ENCODE assay signal across 8 cellular contexts in genomic region chr20:24781061-24781980, GRCh38.
A peak's percentile ranks its signal among the peaks of the same experiment; 100 is the strongest.
DNase-seq lines count a peak whose midpoint lies in the region; ATAC-seq and TF ChIP-seq lines count a peak whose summit lies in the region.
"Had no signal": no experiment of that assay in that cellular context is flagged by ENCODE, and none has a peak within 500 bp of the region (broad histone marks: within the 10 kb centered on the region; RNA-seq: fewer than 3 reads in every experiment).

No MANE protein-coding gene starts in this region.

- no peaks in the 10 kb centered on the region for H3K9me3 ChIP-seq in KOPT-K1 (ENCODE audit: insufficient read depth, low read length, poor library complexity, severe bottlenecking)
- H3K9me3 ChIP-seq in transverse colon = no peaks in the 10 kb centered on the region

- 50 to 61% methylated on average over 4 to 13 of the region's 13 CpGs for WGBS in transverse colon (ENCODE audit: low coverage in 1 of 2), 2 donors

- TF ChIP-seq EP300 in transverse colon (IDR thresholded peaks at IDR 0.05; ENCODE audit: low read depth) = no peak

- H3K27me3 Mint-ChIP-seq in activated naive CD8-positive, alpha-beta T cell treated with anti-CD3 and anti-CD28 coated beads, Interleukin-2, amount 10 ng/mL, durations not matched to agents 7 days and 5 days = peaks cover 23% of the 10 kb centered on the region

- H3K27me3 ChIP-seq in transverse colon = peaks cover 4% of the 10 kb centered on the region

- H3K36me3 ChIP-seq in KOPT-K1 (ENCODE audit: insufficient read depth, low read length) (no peaks in the 10 kb centered on the region), transverse colon (no peaks in the 10 kb centered on the region)

- peak overlapping the region; percentile 63 for H3K27ac ChIP-seq in KOPT-K1 (ENCODE audit: low read depth, low read length, poor library complexity, severe bottlenecking)
- H3K27ac ChIP-seq in transverse colon = no peak overlapping the region

- POLR2A ChIA-PET in activated naive CD8-positive, alpha-beta T cell treated with anti-CD3 and anti-CD28 coated beads, Interleukin-2, amount 10 ng/mL, durations not matched to agents 7 days and 5 days (lab: Charles Lee) = no interaction called here

- intact Hi-C loops in transverse colon (cut with DNase I; ENCODE audit: low total_unique reads) = no loop called here

- TF ChIP-seq CTCF in GM10266 (IDR thresholded peaks at IDR 0.05; ENCODE audit: control insufficient read depth, insufficient read depth, low read depth, missing control alignments) (peak; percentile 36), transverse colon (IDR thresholded peaks at IDR 0.05) (peak in 3 of 5 experiments; percentile 19 to 34 (median 21))

- H3K4me3 ChIP-seq in transverse colon = no peak overlapping the region

- TF ChIP-seq POLR2A in transverse colon (IDR thresholded peaks at IDR 0.05) = no peak

- in situ Hi-C loops in transverse colon (cut with MboI; ENCODE audit: low pct_ligation_motif_present in 1 of 4, low pct_unique_long_range_greater_than_20kb in 1 of 4, low sequenced_read_pairs in 3 of 4) = loop anchor here in 1 of 4 donors (25.0 kb wide), 1 partner anchor 131 kb away; no protein-coding TSS in a partner anchor

- no peaks in the 10 kb centered on the region for H3K9me3 Mint-ChIP-seq in activated naive CD8-positive, alpha-beta T cell treated with anti-CD3 and anti-CD28 coated beads, Interleukin-2, amount 10 ng/mL, durations not matched to agents 7 days and 5 days

- ATAC-seq in activated naive CD8-positive, alpha-beta T cell treated with anti-CD3 and anti-CD28 coated beads, Interleukin-2, amount 10 ng/mL, durations not matched to agents 7 days and 5 days (ENCODE audit: low read depth) = peak; percentile 67
- no peak for ATAC-seq in GM18870 (IDR thresholded peaks at IDR 0.05; ENCODE audit: unreplicated experiment)
- ATAC-seq: naive thymus-derived CD8-positive, alpha-beta T cell had no signal

- peak; percentile 31 for DNase-seq in GM10266 (ENCODE audit: extremely low spot score)
- peak; percentile 33 for DNase-seq in activated naive CD8-positive, alpha-beta T cell treated with anti-CD3 and anti-CD28 coated beads, Interleukin-2, amount 10 ng/mL, durations not matched to agents 7 days and 5 days
- DNase-seq in islet precursor cell = peak; percentile 74
- no peak for DNase-seq in transverse colon
- no peak for DNase-seq in activated CD4-positive, CD25-positive, alpha-beta regulatory T cell (lab: John Stamatoyannopoulos, UW)

- peaks cover 28% of the 10 kb centered on the region for H3K4me1 Mint-ChIP-seq in activated naive CD8-positive, alpha-beta T cell treated with anti-CD3 and anti-CD28 coated beads, Interleukin-2, amount 10 ng/mL, durations not matched to agents 7 days and 5 days

- H3K4me1 ChIP-seq in transverse colon = no peaks in the 10 kb centered on the region

- H3K4me3 Mint-ChIP-seq in activated naive CD8-positive, alpha-beta T cell treated with anti-CD3 and anti-CD28 coated beads, Interleukin-2, amount 10 ng/mL, durations not matched to agents 7 days and 5 days = no peak overlapping the region
- H3K4me3 Mint-ChIP-seq: naive thymus-derived CD8-positive, alpha-beta T cell had no signal

- H3K27ac Mint-ChIP-seq in activated naive CD8-positive, alpha-beta T cell treated with anti-CD3 and anti-CD28 coated beads, Interleukin-2, amount 10 ng/mL, durations not matched to agents 7 days and 5 days = no peak overlapping the region

- H3K36me3 Mint-ChIP-seq in activated naive CD8-positive, alpha-beta T cell treated with anti-CD3 and anti-CD28 coated beads, Interleukin-2, amount 10 ng/mL, durations not matched to agents 7 days and 5 days = no peaks in the 10 kb centered on the region

Comparison
In these comparisons a context has a peak if more than half of its experiments do, and no peak if none do; other contexts are left out.
1. DNase-seq: peak in GM10266 (single experiment), activated naive CD8-positive, alpha-beta T cell treated with anti-CD3 and anti-CD28 coated beads, Interleukin-2, amount 10 ng/mL, durations not matched to agents 7 days and 5 days (single experiment) and islet precursor cell (single experiment); none in transverse colon (single experiment) and activated CD4-positive, CD25-positive, alpha-beta regulatory T cell (0 of 4).